In genomic region chrX:19595036-19595435, GRCh38 we compare ENCODE assay signal across 1 cellular context.
TF ChIP-seq lines count a peak whose summit lies in the region.

No MANE protein-coding gene starts in this region.

TF ChIP-seq in HepG2, 621 proteins besides CTCF, POLR2A, EP300 and RAD21 (continued from another document):
- TF ChIP-seq ZNF609 (CRISPR knock-in tag; IDR thresholded peaks at IDR 0.05; ENCODE audit: borderline replicate concordance) (no peak), MAFF (IDR thresholded peaks at IDR 0.05; ENCODE audit: low read depth, low read length) (peak; percentile 56), ZNF724P (CRISPR knock-in tag; IDR thresholded peaks at IDR 0.05; ENCODE audit: borderline replicate concordance) (no peak), NR2F2 (IDR thresholded peaks at IDR 0.05; ENCODE audit: borderline replicate concordance, low read depth) (no peak), ERF (CRISPR knock-in tag; IDR thresholded peaks at IDR 0.05) (no peak), HNRNPLL (IDR thresholded peaks at IDR 0.05; ENCODE audit: low read depth, low read length, poor library complexity, severe bottlenecking) (no peak), ZNF784 (CRISPR knock-in tag; IDR thresholded peaks at IDR 0.05; ENCODE audit: borderline replicate concordance) (no peak)
TF ChIP-seq in HepG2: peak in this region for 2.
